Comparison of ENCODE assay signal across 12 cellular contexts in the genomic region with DNA sequence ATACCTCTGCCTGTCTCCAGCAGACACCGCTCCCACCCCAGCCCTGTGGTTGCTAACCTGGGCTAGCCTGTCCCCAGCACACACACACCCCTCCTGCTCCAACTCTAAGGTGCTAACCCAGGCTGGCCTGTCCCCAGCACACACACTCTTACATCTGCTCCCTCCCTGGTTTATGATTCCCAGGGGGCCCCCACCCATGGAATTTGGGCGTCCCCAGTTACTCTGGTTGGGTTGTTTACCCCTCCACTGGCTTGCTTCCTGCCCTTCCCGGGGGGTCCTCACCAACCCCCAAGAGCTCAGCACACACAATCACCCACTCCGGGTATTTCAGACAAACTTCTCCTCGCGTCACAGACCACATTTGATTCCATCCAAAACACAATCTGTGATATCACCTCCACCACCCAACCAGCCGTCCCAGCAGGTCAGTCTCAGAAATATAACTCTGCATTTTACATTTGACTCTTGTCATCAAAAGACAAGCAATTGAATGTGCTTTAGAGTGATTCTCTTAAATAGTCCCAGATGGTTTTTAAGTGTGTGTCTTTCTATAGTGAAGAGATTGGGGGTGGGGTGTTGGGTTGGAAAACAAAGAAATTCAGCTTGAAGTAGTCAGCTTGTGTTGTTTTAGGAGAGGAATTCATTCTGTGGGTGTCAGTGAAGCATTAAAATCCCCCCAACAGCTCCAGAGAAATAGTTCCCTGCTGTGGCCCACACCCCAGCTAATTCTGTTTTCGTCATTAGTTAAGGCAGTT. TPM values are rescaled to one million over a fixed set of nuclear protein-coding genes. Genes with fewer than 3 reads are reported as not detected.
A peak's percentile ranks its signal among the peaks of the same experiment; 100 is the strongest.
DNase-seq lines count a peak whose midpoint lies in the region; ATAC-seq and TF ChIP-seq lines count a peak whose summit lies in the region.
"Had no signal": no experiment of that assay in that cellular context is flagged by ENCODE, and none has a peak within 500 bp of the region (broad histone marks: within the 10 kb centered on the region; RNA-seq: fewer than 3 reads in every experiment).

No MANE protein-coding gene starts in this region.

- intact Hi-C loops in sigmoid colon (cut with DNase I): no loop called here

- H3K36me3 Mint-ChIP-seq in WTC11: no peaks in the 10 kb centered on the region
- H3K36me3 Mint-ChIP-seq: activated naive CD8-positive, alpha-beta T cell treated with anti-CD3 and anti-CD28 coated beads, Interleukin-2, amount 10 ng/mL, durations not matched to agents 7 days and 5 days had no signal

- ATAC-seq in WTC11 (peak; percentile 79), GM21619 (IDR thresholded peaks at IDR 0.05; ENCODE audit: unreplicated experiment) (no peak), HG03196 (IDR thresholded peaks at IDR 0.05; ENCODE audit: unreplicated experiment) (no peak)
- ATAC-seq: activated CD8-positive, alpha-beta T cell treated with anti-CD3 and anti-CD28 coated beads, Interleukin-2, amount 10 ng/mL, durations not matched to agents 7 days and 5 days had no signal

- peak; percentile 63 for DNase-seq in WTC11 (ENCODE audit: low spot score)
- DNase-seq in sigmoid colon: no peak
- DNase-seq in GF-D8 (lab: John Stamatoyannopoulos, UW): no peak
- no peak for DNase-seq in C1 segment of cervical spinal cord (lab: John Stamatoyannopoulos, UW)
- DNase-seq: activated CD8-positive, alpha-beta T cell treated with anti-CD3 and anti-CD28 coated beads, Interleukin-2, amount 10 ng/mL, durations not matched to agents 7 days and 5 days; activated naive CD8-positive, alpha-beta T cell treated with anti-CD3 and anti-CD28 coated beads, Interleukin-2, amount 10 ng/mL, durations not matched to agents 7 days and 5 days; NCI-H748 treated with DMSO at 0.1 percent for 48 hours; SW 1271 had no signal

- H3K27me3 Mint-ChIP-seq in WTC11 (ENCODE audit: low read depth): no peaks in the 10 kb centered on the region

- no peak for TF ChIP-seq EP300 in sigmoid colon (IDR thresholded peaks at IDR 0.05)

- H3K27me3 ChIP-seq in iPS-18a (ENCODE audit: control insufficient read depth, insufficient read depth, low read length): no peaks in the 10 kb centered on the region
- no peaks in the 10 kb centered on the region for H3K27me3 ChIP-seq in sigmoid colon

- H3K4me1 ChIP-seq in HEK293 (ENCODE audit: control insufficient read depth, insufficient read depth, low read length) (peaks cover 4% of the 10 kb centered on the region; the same call in 1 of the 2 replicates), iPS-18a (ENCODE audit: control insufficient read depth, low read depth, low read length) (peaks cover 25% of the 10 kb centered on the region), sigmoid colon (peaks cover 0 to 100% (median 97%) of the 10 kb centered on the region in 4 donors)

- H3K4me1 Mint-ChIP-seq in WTC11: peaks cover 73% of the 10 kb centered on the region
- H3K4me1 Mint-ChIP-seq: activated naive CD8-positive, alpha-beta T cell treated with anti-CD3 and anti-CD28 coated beads, Interleukin-2, amount 10 ng/mL, durations not matched to agents 7 days and 5 days had no signal

- no peaks in the 10 kb centered on the region for H3K9me3 Mint-ChIP-seq in WTC11
- H3K9me3 Mint-ChIP-seq: activated naive CD8-positive, alpha-beta T cell treated with anti-CD3 and anti-CD28 coated beads, Interleukin-2, amount 10 ng/mL, durations not matched to agents 7 days and 5 days had no signal

- H3K27ac Mint-ChIP-seq in WTC11: peak overlapping the region; percentile 82
- H3K27ac Mint-ChIP-seq: activated CD8-positive, alpha-beta T cell treated with anti-CD3 and anti-CD28 coated beads, Interleukin-2, amount 10 ng/mL, durations not matched to agents 7 days and 5 days; activated naive CD8-positive, alpha-beta T cell treated with anti-CD3 and anti-CD28 coated beads, Interleukin-2, amount 10 ng/mL, durations not matched to agents 7 days and 5 days had no signal

- TF ChIP-seq CTCF in HEK293 (tag by site-specific recombination; IDR thresholded peaks at IDR 0.05): no peak
- no peak for TF ChIP-seq CTCF in WTC11 (IDR thresholded peaks at IDR 0.05)
- no peak for TF ChIP-seq CTCF in sigmoid colon (IDR thresholded peaks at IDR 0.05)

- TF ChIP-seq POLR2A in sigmoid colon (IDR thresholded peaks at IDR 0.05): no peak

- POLR2A ChIA-PET in HEK293 (lab: Yijun Ruan, JAX) (no interaction called here), WTC11 (lab: Charles Lee) (interaction anchor here (1.0 to 2.5 kb wide), 5 partner anchors 18 to 129 kb away, joined by 3 to 11 read pairs (median 4); partner anchors contain the start of genes COL4A1 and COL4A2)

- 58 to 72% methylated on average over 8 of the region's 8 CpGs for WGBS in sigmoid colon, 2 donors

- no peaks in the 10 kb centered on the region for H3K36me3 ChIP-seq in HEK293 (ENCODE audit: control insufficient read depth in 2 of 2, insufficient read depth in 1 of 2, low read length in 2 of 2)
- no peaks in the 10 kb centered on the region for H3K36me3 ChIP-seq in iPS-18a (ENCODE audit: control insufficient read depth, low read depth, low read length)
- H3K36me3 ChIP-seq in sigmoid colon: no peaks in the 10 kb centered on the region

- H3K4me3 ChIP-seq in HEK293 (ENCODE audit: low read depth, low read length) (no peak overlapping the region), iPS-18a (ENCODE audit: low read length) (peak overlapping the region; percentile 34), sigmoid colon (no peak overlapping the region)

- H3K9me3 ChIP-seq in HEK293 (ENCODE audit: control insufficient read depth, insufficient read depth, low read depth, low read length): no peaks in the 10 kb centered on the region
- H3K9me3 ChIP-seq in iPS-18a (ENCODE audit: control insufficient read depth, low read depth, low read length): no peaks in the 10 kb centered on the region
- H3K9me3 ChIP-seq in sigmoid colon: no peaks in the 10 kb centered on the region

- CTCF ChIA-PET in HEK293 (lab: Yijun Ruan, JAX) (no interaction called here), WTC11 (lab: Charles Lee) (interaction anchor here (0.9 to 1.9 kb wide), 3 partner anchors 22 to 53 kb away, joined by 3 to 7 read pairs (median 5); no protein-coding TSS in a partner anchor)

- no peak overlapping the region for H3K9ac ChIP-seq in iPS-18a (ENCODE audit: low read length)

- peak overlapping the region; percentile 29 for H3K4me3 Mint-ChIP-seq in WTC11
- H3K4me3 Mint-ChIP-seq: activated CD8-positive, alpha-beta T cell treated with anti-CD3 and anti-CD28 coated beads, Interleukin-2, amount 10 ng/mL, durations not matched to agents 7 days and 5 days; activated naive CD8-positive, alpha-beta T cell treated with anti-CD3 and anti-CD28 coated beads, Interleukin-2, amount 10 ng/mL, durations not matched to agents 7 days and 5 days had no signal

- H3K27ac ChIP-seq in HEK293 (ENCODE audit: extremely low read depth, low read depth, low read length): no peak overlapping the region
- H3K27ac ChIP-seq in iPS-18a (ENCODE audit: low read length): no peak overlapping the region
- H3K27ac ChIP-seq in sigmoid colon: peak overlapping the region; percentile 88 to 100 (median 94)

TF ChIP-seq in HEK293, 187 proteins besides CTCF, POLR2A, EP300 and RAD21 (continues in another document):
- TF ChIP-seq, protein P1, sequence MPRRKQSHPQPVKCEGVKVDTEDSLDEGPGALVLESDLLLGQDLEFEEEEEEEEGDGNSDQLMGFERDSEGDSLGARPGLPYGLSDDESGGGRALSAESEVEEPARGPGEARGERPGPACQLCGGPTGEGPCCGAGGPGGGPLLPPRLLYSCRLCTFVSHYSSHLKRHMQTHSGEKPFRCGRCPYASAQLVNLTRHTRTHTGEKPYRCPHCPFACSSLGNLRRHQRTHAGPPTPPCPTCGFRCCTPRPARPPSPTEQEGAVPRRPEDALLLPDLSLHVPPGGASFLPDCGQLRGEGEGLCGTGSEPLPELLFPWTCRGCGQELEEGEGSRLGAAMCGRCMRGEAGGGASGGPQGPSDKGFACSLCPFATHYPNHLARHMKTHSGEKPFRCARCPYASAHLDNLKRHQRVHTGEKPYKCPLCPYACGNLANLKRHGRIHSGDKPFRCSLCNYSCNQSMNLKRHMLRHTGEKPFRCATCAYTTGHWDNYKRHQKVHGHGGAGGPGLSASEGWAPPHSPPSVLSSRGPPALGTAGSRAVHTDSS (tag by site-specific recombination; IDR thresholded peaks at IDR 0.05): no peak
- no peak for TF ChIP-seq YY1 (tag by site-specific recombination; IDR thresholded peaks at IDR 0.05)
- no peak for TF ChIP-seq ZNF114 (tag by site-specific recombination; IDR thresholded peaks at IDR 0.05)

TF ChIP-seq in WTC11, 78 proteins besides CTCF, POLR2A, EP300 and RAD21:
- TF ChIP-seq ZNF138 (CRISPR knock-in tag; conservative IDR thresholded peaks at IDR 0.05) (no peak), FOXP1 (CRISPR knock-in tag; IDR thresholded peaks at IDR 0.05; ENCODE audit: borderline replicate concordance) (0 out of 2 replicates have a peak, but pooled peaks have one; percentile 42), ZNF317 (CRISPR knock-in tag; IDR thresholded peaks at IDR 0.05; ENCODE audit: borderline replicate concordance, low read depth) (no peak), TEAD1 (CRISPR knock-in tag; IDR thresholded peaks at IDR 0.05) (peak; percentile 87; the same call in 1 of the 2 replicates), ZNF423 (CRISPR knock-in tag; IDR thresholded peaks at IDR 0.05) (peak; percentile 94), TCF7 (CRISPR knock-in tag; IDR thresholded peaks at IDR 0.05; ENCODE audit: low read depth) (no peak), MYBL2 (CRISPR knock-in tag; IDR thresholded peaks at IDR 0.05) (no peak)
TF ChIP-seq in WTC11: peak in this region for 3.

RNA-seq across cellular contexts. Expression of gene COL4A2, which starts 20.1 kb away (rescaled TPM):
- total RNA-seq in WTC11 (2021): 102 to 109 TPM (median 106 TPM) in 3 replicates
- 1,000 to 10,000 TPM in 1 of 4 donors, 100 to 1,000 TPM in 3; 306 to 1,039 (median 489) TPM for total RNA-seq in sigmoid colon
- 10 to 100 TPM; 24.0 to 83.5 (median 25.2) TPM for polyA plus RNA-seq in sigmoid colon
- total RNA-seq: activated CD8-positive, alpha-beta T cell treated with anti-CD3 and anti-CD28 coated beads, Interleukin-2, amount 10 ng/mL, durations not matched to agents 7 days and 5 days; activated naive CD8-positive, alpha-beta T cell treated with anti-CD3 and anti-CD28 coated beads, Interleukin-2, amount 10 ng/mL, durations not matched to agents 7 days and 5 days had no signal

RNA-seq across cellular contexts. Expression of gene COL4A1, which starts 20.3 kb away (rescaled TPM):
- total RNA-seq in WTC11 (2021) (75.0 to 89.6 TPM (median 82.3 TPM) in 3 replicates), sigmoid colon (100 to 1,000 TPM; 235 to 598 (median 350) TPM)
- 10 to 100 TPM in 2 of 3 donors, 1 to 10 TPM in 1; 9.2 to 60.5 (median 10.8) TPM for polyA plus RNA-seq in sigmoid colon
- total RNA-seq: activated CD8-positive, alpha-beta T cell treated with anti-CD3 and anti-CD28 coated beads, Interleukin-2, amount 10 ng/mL, durations not matched to agents 7 days and 5 days; activated naive CD8-positive, alpha-beta T cell treated with anti-CD3 and anti-CD28 coated beads, Interleukin-2, amount 10 ng/mL, durations not matched to agents 7 days and 5 days had no signal

Comparison
In these comparisons a context has a peak if more than half of its experiments do, and no peak if none do; other contexts are left out.
1. H3K27ac ChIP-seq: peak in sigmoid colon (4 of 4); none in HEK293 (single experiment) and iPS-18a (single experiment).
2. Of the 8 proteins assayed by ChIP-seq in both HEK293 and WTC11: peak only in HEK293: none; only in WTC11: ZNF423; in both: none; in neither: 7.